ENCODE assay signal across 9 cellular contexts in the genomic region with DNA sequence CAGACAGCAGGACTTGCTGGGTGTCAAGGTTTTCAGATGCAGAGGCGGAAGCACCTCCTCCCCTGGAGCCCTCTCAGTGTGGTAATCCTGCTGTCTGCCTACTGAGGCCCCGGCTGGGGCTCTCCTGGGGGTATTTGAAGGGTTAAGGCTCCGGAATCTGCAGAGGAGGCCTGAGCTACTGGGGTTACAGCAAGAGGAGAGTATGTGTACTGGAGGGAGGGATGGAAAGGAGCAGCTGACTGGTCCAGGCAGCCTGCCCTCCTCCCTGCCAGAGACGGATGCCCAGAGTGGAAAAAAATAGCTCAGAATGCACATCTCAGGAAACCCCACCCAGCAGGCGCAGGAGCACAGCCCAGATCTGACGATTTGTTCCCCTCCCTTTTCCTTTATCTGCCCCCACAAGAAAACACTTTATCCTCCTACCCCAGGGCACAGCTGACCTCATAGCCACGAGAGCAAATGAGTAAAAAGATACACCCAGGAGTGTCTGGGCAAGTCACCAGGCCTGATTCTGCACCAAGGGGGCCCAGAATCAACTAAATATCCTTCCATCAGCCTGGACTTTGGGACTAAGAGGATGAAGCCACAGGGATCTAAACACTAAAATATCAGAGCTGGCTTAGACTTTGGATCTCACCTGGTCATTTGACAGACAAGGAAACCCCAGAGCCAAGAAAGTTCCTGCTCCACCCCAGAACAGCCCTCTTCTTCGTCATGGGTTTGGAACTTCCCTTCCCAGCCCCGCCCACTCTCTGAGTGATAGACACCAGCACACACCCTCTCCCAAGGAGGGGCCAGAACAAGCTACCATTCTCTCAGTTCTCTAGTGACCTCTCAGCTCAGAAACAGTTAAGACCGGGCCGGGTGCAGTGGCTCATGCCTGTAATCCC. TPM values are rescaled to one million over a fixed set of nuclear protein-coding genes. Genes with fewer than 3 reads are reported as not detected.
A peak's percentile ranks its signal among the peaks of the same experiment; 100 is the strongest.
DNase-seq lines count a peak whose midpoint lies in the region; ATAC-seq, FAIRE-seq and TF ChIP-seq lines count a peak whose summit lies in the region.
"Had no signal": no experiment of that assay in that cellular context is flagged by ENCODE, and none has a peak within 500 bp of the region (broad histone marks: within the 10 kb centered on the region; RNA-seq: fewer than 3 reads in every experiment).

No MANE protein-coding gene starts in this region.

- WGBS in gastroesophageal sphincter (ENCODE audit: low coverage in 1 of 2), 2 donors = 3% methylated on average over 4 of the region's 11 CpGs
- WGBS in suprapubic skin = 0% methylated on average over 11 of the region's 11 CpGs

- H3K27me3 Mint-ChIP-seq in activated naive CD4-positive, alpha-beta T cell treated with anti-CD3 and anti-CD28 coated beads for 36 hours (ENCODE audit: low read depth) = no peaks in the 10 kb centered on the region

- peaks cover 29 to 99% (median 81%) of the 10 kb centered on the region in 3 donors for H3K4me1 ChIP-seq in gastroesophageal sphincter
- H3K4me1 ChIP-seq in suprapubic skin = peaks cover 97% of the 10 kb centered on the region

- peak overlapping the region; percentile 43 to 55 for H3K4me3 ChIP-seq in gastroesophageal sphincter
- peak overlapping the region; percentile 45 for H3K4me3 ChIP-seq in suprapubic skin

- peak overlapping the region; percentile 80 for H3K4me3 Mint-ChIP-seq in activated naive CD4-positive, alpha-beta T cell treated with anti-CD3 and anti-CD28 coated beads for 36 hours

- H3K9me3 ChIP-seq in gastroesophageal sphincter = no peaks in the 10 kb centered on the region
- H3K9me3 ChIP-seq in suprapubic skin = no peaks in the 10 kb centered on the region

- H3K27ac ChIP-seq in gastroesophageal sphincter (peak overlapping the region; percentile 88 to 99 (median 95)), suprapubic skin (peak overlapping the region; percentile 97)

- peaks cover 4% of the 10 kb centered on the region for H3K36me3 Mint-ChIP-seq in activated naive CD4-positive, alpha-beta T cell treated with anti-CD3 and anti-CD28 coated beads for 36 hours (ENCODE audit: low read depth)

- peak; percentile 96 for FAIRE-seq in GM19239 (lab: Jason Lieb, UNC)
- FAIRE-seq: TTC549 had no signal

- intact Hi-C loops in activated naive CD4-positive, alpha-beta T cell treated with anti-CD3 and anti-CD28 coated beads for 36 hours (cut with micrococcal nuclease) = loop anchor here (1.0 to 10.0 kb wide), 9 partner anchors 17 to 968 kb away; a partner anchor contains a TSS

- TF ChIP-seq EP300 in gastroesophageal sphincter (IDR thresholded peaks at IDR 0.05) = no peak
- TF ChIP-seq EP300 in suprapubic skin (IDR thresholded peaks at IDR 0.05) = no peak

- H3K4me1 Mint-ChIP-seq in activated naive CD4-positive, alpha-beta T cell treated with anti-CD3 and anti-CD28 coated beads for 36 hours (ENCODE audit: low read depth) = peaks cover 73% of the 10 kb centered on the region

- DNase-seq in AG20443 (ENCODE audit: low spot score) = peak; percentile 91
- peak; percentile 71 for DNase-seq in GM19239 (ENCODE audit: insufficient read length, low spot score)
- peak; percentile 93 for DNase-seq in SIG-M5 treated with dmso at 0.1 percent for 504 hours (lab: John Stamatoyannopoulos, UW; ENCODE audit: unreplicated experiment)
- peak; percentile 95 for DNase-seq in activated naive CD4-positive, alpha-beta T cell treated with anti-CD3 and anti-CD28 coated beads for 36 hours
- peak; percentile 87 for DNase-seq in omental fat pad (ENCODE audit: low spot score)
- peak; percentile 96 to 97 for DNase-seq in suprapubic skin (ENCODE audit: low spot score in 2 of 2)

- H3K9me3 Mint-ChIP-seq in activated naive CD4-positive, alpha-beta T cell treated with anti-CD3 and anti-CD28 coated beads for 36 hours = no peaks in the 10 kb centered on the region

- TF ChIP-seq CTCF in gastroesophageal sphincter (IDR thresholded peaks at IDR 0.05) (no peak), omental fat pad (IDR thresholded peaks at IDR 0.05) (no peak), suprapubic skin (IDR thresholded peaks at IDR 0.05) (no peak)

- peak; percentile 7 to 25 for TF ChIP-seq POLR2A in gastroesophageal sphincter (IDR thresholded peaks at IDR 0.05)
- TF ChIP-seq POLR2A in suprapubic skin (IDR thresholded peaks at IDR 0.05) = peak in 1 of 2 donors; percentile 37

- CTCF ChIA-PET in activated naive CD4-positive, alpha-beta T cell treated with anti-CD3 and anti-CD28 coated beads for 36 hours (lab: Charles Lee) = interaction anchor here (0.5 to 12.5 kb wide), 8 partner anchors 14 to 406 kb away, joined by 3 to 214 read pairs (median 4); a partner anchor contains a TSS

- H3K27ac Mint-ChIP-seq in activated naive CD4-positive, alpha-beta T cell treated with anti-CD3 and anti-CD28 coated beads for 36 hours = peak overlapping the region; percentile 98

- ATAC-seq in HG03442 (IDR thresholded peaks at IDR 0.05; ENCODE audit: unreplicated experiment) (peak; percentile 53), gastroesophageal sphincter (peak; percentile 89), omental fat pad (ENCODE audit: low FRiP score) (peak; percentile 84)

- H3K27me3 ChIP-seq in gastroesophageal sphincter (no peaks in the 10 kb centered on the region), suprapubic skin (no peaks in the 10 kb centered on the region)

- H3K36me3 ChIP-seq in gastroesophageal sphincter (peaks cover 0 to 4% of the 10 kb centered on the region in 2 donors), suprapubic skin (peaks cover 2% of the 10 kb centered on the region)

RNA-seq across cellular contexts. Expression of a gene that starts 5.5 kb away (rescaled TPM):
- total RNA-seq in activated naive CD4-positive, alpha-beta T cell treated with anti-CD3 and anti-CD28 coated beads for 36 hours = 10 to 100 TPM; 43.1 to 43.4 TPM
- total RNA-seq in gastroesophageal sphincter (100 to 1,000 TPM; 152 to 245 (median 191) TPM), omental fat pad (100 to 1,000 TPM; 190 to 689 (median 399) TPM), suprapubic skin (100 to 1,000 TPM; 234 to 370 (median 319) TPM)

RNA-seq across cellular contexts. Expression of a gene that starts 16.5 kb away (rescaled TPM):
- 10 to 100 TPM; 20.4 to 21.4 TPM for total RNA-seq in activated naive CD4-positive, alpha-beta T cell treated with anti-CD3 and anti-CD28 coated beads for 36 hours
- total RNA-seq in gastroesophageal sphincter (10 to 100 TPM; 48.6 to 60.2 (median 56.9) TPM), omental fat pad (10 to 100 TPM; 25.5 to 38.0 (median 31.3) TPM), suprapubic skin (10 to 100 TPM; 33.4 to 66.4 (median 49.4) TPM)

RNA-seq across cellular contexts. Expression of a gene that starts 16.9 kb away (rescaled TPM):
- 10 to 100 TPM; 58.7 to 59.4 TPM for total RNA-seq in activated naive CD4-positive, alpha-beta T cell treated with anti-CD3 and anti-CD28 coated beads for 36 hours
- total RNA-seq in gastroesophageal sphincter (100 to 1,000 TPM in 3 of 4 donors, 10 to 100 TPM in 1; 97.8 to 163 (median 131) TPM), omental fat pad (100 to 1,000 TPM; 122 to 165 (median 140) TPM), suprapubic skin (100 to 1,000 TPM; 103 to 154 (median 144) TPM)

RNA-seq across cellular contexts. Expression of a gene that starts 26.0 kb away (rescaled TPM):
- under 1 TPM in 1 of 2 experiments, not detected in 1; 0.10 TPM for total RNA-seq in activated naive CD4-positive, alpha-beta T cell treated with anti-CD3 and anti-CD28 coated beads for 36 hours
- total RNA-seq in gastroesophageal sphincter = 1 to 10 TPM in 2 of 4 donors, under 1 TPM in 2; 0.31 to 4.0 (median 1.4) TPM
- total RNA-seq in omental fat pad = 10 to 100 TPM; 24.7 to 74.2 (median 59.1) TPM
- 1 to 10 TPM in 2 of 4 donors, under 1 TPM in 1, not detected in 1; 0.98 to 2.0 (median 1.6) TPM for total RNA-seq in suprapubic skin

Comparison
In these comparisons a context has a peak if more than half of its experiments do, and no peak if none do; other contexts are left out.
1. Peak in every context shown above with its lines: DNase-seq, ATAC-seq, H3K4me3 ChIP-seq and H3K27ac ChIP-seq.